In the genomic region with DNA sequence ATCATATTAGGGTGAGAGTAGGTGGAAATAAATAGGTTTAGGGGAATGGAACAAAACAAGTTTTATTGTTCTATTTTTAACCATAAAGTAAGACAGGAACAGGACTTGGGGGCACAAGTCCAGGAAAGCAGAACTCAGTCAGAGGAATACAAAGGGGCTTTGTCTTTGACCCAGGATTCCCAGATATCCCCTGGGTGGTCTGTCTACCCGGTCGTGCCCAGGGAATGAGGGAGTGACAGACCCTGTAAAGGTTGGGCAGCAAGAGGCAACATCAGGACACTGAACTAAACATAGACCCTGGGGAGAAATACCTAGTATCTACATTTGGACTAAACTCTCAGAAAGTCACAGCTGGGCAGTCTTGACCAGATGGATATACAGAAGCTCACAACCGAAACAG, we compare ENCODE assay signal across 21 cellular contexts. TPM values are rescaled to one million over a fixed set of nuclear protein-coding genes. Genes with fewer than 3 reads are reported as not detected.
"Had no signal": no experiment of that assay in that cellular context is flagged by ENCODE, and none has a peak within 500 bp of the region (broad histone marks: within the 10 kb centered on the region; RNA-seq: fewer than 3 reads in every experiment).

No MANE protein-coding gene starts in this region.

- H3K9me3 ChIP-seq: SK-N-SH had no signal

- DNase-seq: Kasumi-1, MM.1S, NCI-H1092 treated with DMSO at 0.1 percent for 48 hours, NCI-H1436, NCI-H187, NCI-H2029, NCI-H2081 treated with DMSO at 0.1 percent for 48 hours, NCI-H2171, NCI-H226, NCI-H510A, NCI-H526 treated with DMSO at 0.1 percent for 48 hours, NCI-H748 treated with DMSO at 0.1 percent for 48 hours, Right ventricle myocardium superior, RPMI8226, SIG-M5, SK-N-SH, SW 1271 had no signal

- ATAC-seq: K562 had no signal

- H3K4me3 ChIP-seq: K562 had no signal

- H3K27ac ChIP-seq: HL-60, KMS-11 had no signal

RNA-seq across cellular contexts. Expression of gene PTCHD1, which starts 50.6 kb away (rescaled TPM):
- total RNA-seq: K562, M059J had no signal
